8 cellular contexts compared by ENCODE assay signal in the genomic region with DNA sequence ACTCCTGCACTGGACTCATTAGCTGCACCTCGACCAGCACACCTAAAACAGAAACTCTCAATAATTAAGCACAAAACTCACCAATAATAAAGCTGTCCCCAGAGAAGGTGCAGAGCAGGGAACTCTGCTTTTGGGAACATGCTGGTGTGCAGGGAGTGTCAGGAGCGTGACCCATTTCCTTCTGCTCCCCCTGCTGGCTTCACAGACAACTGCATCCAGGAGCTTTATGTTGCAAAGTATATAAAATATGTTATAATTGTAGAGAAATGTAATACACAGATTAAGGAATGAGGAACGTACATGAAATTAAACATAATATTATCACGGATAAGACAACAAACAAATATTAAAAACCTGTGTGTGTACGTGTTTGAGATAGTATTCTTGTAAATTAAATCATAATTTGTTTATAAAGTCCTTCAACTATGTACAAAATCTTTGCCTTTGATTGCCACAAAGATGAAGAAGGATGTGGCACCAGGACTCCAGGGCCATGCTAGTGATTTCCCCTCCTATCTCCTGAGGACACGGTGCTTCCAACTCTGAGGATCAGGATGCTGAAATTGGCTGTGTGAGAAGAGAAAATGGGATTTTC.
DNase-seq lines count a peak whose midpoint lies in the region; ATAC-seq and TF ChIP-seq lines count a peak whose summit lies in the region.

No MANE protein-coding gene starts in this region.

- whole genome bisulfite sequencing in smooth muscle cell (ENCODE audit: low lambda C conversion rate): 24% methylated on average over 6 of the region's 6 CpGs

- H3K9me3 Mint-ChIP-seq in activated T-cell treated with anti-CD3 and anti-CD28 coated beads, Interleukin-2, amount 50 U/mL, for 72 hours: no peaks in the 10 kb centered on the region

- no peaks in the 10 kb centered on the region for H3K27me3 ChIP-seq in smooth muscle cell (ENCODE audit: low read depth)

- no peaks in the 10 kb centered on the region for H3K4me1 Mint-ChIP-seq in activated T-cell treated with anti-CD3 and anti-CD28 coated beads, Interleukin-2, amount 50 U/mL, for 72 hours (ENCODE audit: low read depth)

- no peaks in the 10 kb centered on the region for H4K20me1 ChIP-seq in smooth muscle cell (ENCODE audit: low read depth)

- intact Hi-C loops in head of caudate nucleus (cut with DNase I): no loop called here

- no peaks in the 10 kb centered on the region for H3K36me3 Mint-ChIP-seq in activated T-cell treated with anti-CD3 and anti-CD28 coated beads, Interleukin-2, amount 50 U/mL, for 72 hours (ENCODE audit: insufficient read depth in 2 of 2)

- H3K9ac ChIP-seq in smooth muscle cell (ENCODE audit: low read depth): no peak overlapping the region

- no peaks in the 10 kb centered on the region for H3K9me3 ChIP-seq in smooth muscle cell (replicated peaks; ENCODE audit: low read depth)

- H3K27me3 Mint-ChIP-seq in activated T-cell treated with anti-CD3 and anti-CD28 coated beads, Interleukin-2, amount 50 U/mL, for 72 hours (ENCODE audit: low read depth): peaks cover 53% of the 10 kb centered on the region

- H3K27ac ChIP-seq in smooth muscle cell (ENCODE audit: low read depth): no peak overlapping the region

- H3K4me3 Mint-ChIP-seq in activated T-cell treated with anti-CD3 and anti-CD28 coated beads, Interleukin-2, amount 50 U/mL, for 72 hours: no peak overlapping the region

- H3K79me2 ChIP-seq in smooth muscle cell (ENCODE audit: low read depth): no peaks in the 10 kb centered on the region

- H3K27ac Mint-ChIP-seq in activated T-cell treated with anti-CD3 and anti-CD28 coated beads, Interleukin-2, amount 50 U/mL, for 72 hours: no peak overlapping the region

- no peak overlapping the region for H2AFZ ChIP-seq in smooth muscle cell (ENCODE audit: low read depth)

- H3K36me3 ChIP-seq in smooth muscle cell (ENCODE audit: low read depth): no peaks in the 10 kb centered on the region

- no peaks in the 10 kb centered on the region for H3F3A ChIP-seq in smooth muscle cell (ENCODE audit: low read depth)

- H3K4me2 ChIP-seq in smooth muscle cell: no peak overlapping the region

- no peaks in the 10 kb centered on the region for H3K4me1 ChIP-seq in smooth muscle cell (ENCODE audit: low read depth)

- ATAC-seq in HG02610 (IDR thresholded peaks at IDR 0.05; ENCODE audit: unreplicated experiment): peak; percentile 62
- ATAC-seq in activated T-cell treated with anti-CD3 and anti-CD28 coated beads, Interleukin-2, amount 50 U/mL, for 72 hours (replicated peaks in 1 of 2): no peak
- no peak for ATAC-seq in omental fat pad (ENCODE audit: low FRiP score)

- H3K4me3 ChIP-seq in smooth muscle cell: no peak overlapping the region

- TF ChIP-seq CTCF in smooth muscle cell (IDR thresholded peaks at IDR 0.05; ENCODE audit: borderline replicate concordance, insufficient read depth, poor library complexity, severe bottlenecking) (peak; percentile 22), omental fat pad (IDR thresholded peaks at IDR 0.05) (no peak)

- peak; percentile 33 for DNase-seq in SIG-M5 treated with dmso at 0.1 percent for 504 hours (lab: John Stamatoyannopoulos, UW; ENCODE audit: unreplicated experiment)
- no peak for DNase-seq in SIG-M5 (lab: John Stamatoyannopoulos, UW)
- peak; percentile 5 for DNase-seq in NCI-H2227 treated with DMSO at 0.1 percent for 48 hours (lab: John Stamatoyannopoulos, UW)
- DNase-seq in activated T-cell treated with anti-CD3 and anti-CD28 coated beads, Interleukin-2, amount 50 U/mL, for 72 hours: peak; percentile 36 to 37
- peak; percentile 34 to 85 (median 66) for DNase-seq in head of caudate nucleus
- no peak for DNase-seq in smooth muscle cell (lab: John Stamatoyannopoulos, UW; ENCODE audit: unreplicated experiment)
- no peak for DNase-seq in omental fat pad (ENCODE audit: low spot score)

Comparison
In these comparisons a context has a peak if more than half of its experiments do, and no peak if none do; other contexts are left out.
1. DNase-seq: peak in SIG-M5 treated with dmso at 0.1 percent for 504 hours (single experiment), NCI-H2227 treated with DMSO at 0.1 percent for 48 hours (single experiment), activated T-cell treated with anti-CD3 and anti-CD28 coated beads, Interleukin-2, amount 50 U/mL, for 72 hours (2 of 2) and head of caudate nucleus (42 of 42); none in SIG-M5 (single experiment), smooth muscle cell (single experiment) and omental fat pad (single experiment).